ENCODE assay signal across 9 cellular contexts in the genomic region with DNA sequence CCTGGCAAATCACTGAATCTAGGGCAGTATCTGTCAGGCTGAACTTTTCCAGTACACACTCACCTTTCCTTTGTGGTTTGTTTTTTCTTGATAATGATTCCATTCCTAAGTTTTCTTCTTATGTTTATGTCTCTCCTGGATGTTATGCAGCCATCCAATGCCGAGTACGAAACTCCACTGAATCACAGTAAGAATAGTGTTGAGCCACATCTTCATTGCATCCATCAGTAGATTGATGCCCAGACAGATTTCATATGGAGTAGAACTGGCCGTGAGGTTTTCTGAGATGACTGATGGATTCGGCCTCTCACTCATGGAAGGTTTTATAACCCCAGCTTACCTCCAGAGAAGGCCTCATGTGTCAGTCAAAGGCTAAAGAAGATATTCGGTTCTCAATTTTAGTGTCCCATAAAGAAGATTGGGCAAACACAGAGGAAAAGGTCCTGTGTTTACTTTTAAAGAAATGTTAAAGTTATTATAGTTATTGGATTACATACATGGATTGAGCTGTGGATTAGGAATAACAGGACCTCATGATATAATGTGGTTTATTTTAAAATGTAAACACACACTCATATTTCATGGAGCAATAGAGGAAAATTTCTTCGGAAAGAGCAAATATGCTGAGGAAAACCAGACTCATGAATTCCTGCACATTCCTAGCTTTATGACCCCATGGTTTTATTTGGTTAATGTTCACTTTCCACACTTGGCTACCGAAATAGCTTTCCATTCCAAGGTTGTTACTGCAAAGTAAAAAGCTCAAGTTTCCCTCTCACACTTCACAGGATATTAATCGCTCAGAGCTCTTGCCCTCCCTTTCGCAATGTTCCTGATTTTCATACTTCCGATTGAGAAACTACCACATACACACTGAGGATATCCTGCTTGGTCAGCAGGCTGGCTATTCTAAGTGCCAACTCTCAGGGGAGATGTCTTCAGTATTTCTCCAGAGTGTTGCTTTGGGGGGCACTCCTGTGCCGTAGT.
DNase-seq lines count a peak whose midpoint lies in the region; ATAC-seq and TF ChIP-seq lines count a peak whose summit lies in the region.
"Had no signal": no experiment of that assay in that cellular context is flagged by ENCODE, and none has a peak within 500 bp of the region (broad histone marks: within the 10 kb centered on the region; RNA-seq: fewer than 3 reads in every experiment).

No MANE protein-coding gene starts in this region.

- no peaks in the 10 kb centered on the region for H3K27me3 ChIP-seq in Caco-2 (replicated peaks; ENCODE audit: control insufficient read depth, insufficient read depth, low read length)
- peaks cover 4% of the 10 kb centered on the region; the same call in 1 of the 2 replicates for H3K27me3 ChIP-seq in SK-N-SH (ENCODE audit: insufficient read depth)
- H3K27me3 ChIP-seq in foreskin keratinocyte: no peaks in the 10 kb centered on the region
- H3K27me3 ChIP-seq in prostate gland (replicated peaks; ENCODE audit: insufficient read depth): no peaks in the 10 kb centered on the region

- peak overlapping the region; percentile 4; the same call in 1 of the 2 replicates for H3K9ac ChIP-seq in SK-N-SH

- H3K4me1 Mint-ChIP-seq in Caco-2 (ENCODE audit: low read depth, unreplicated experiment): peaks cover 40% of the 10 kb centered on the region
- peaks cover 12% of the 10 kb centered on the region for H3K4me1 Mint-ChIP-seq in activated CD8-positive, alpha-beta memory T cell treated with anti-CD3 and anti-CD28 coated beads, Interleukin-2, amount 10 ng/mL, durations not matched to agents 7 days and 5 days

- no peaks in the 10 kb centered on the region for H3K79me2 ChIP-seq in SK-N-SH (ENCODE audit: insufficient read depth)

- peak overlapping the region; percentile 30 for H3K4me3 Mint-ChIP-seq in Caco-2 (ENCODE audit: unreplicated experiment)
- H3K4me3 Mint-ChIP-seq in activated CD8-positive, alpha-beta memory T cell treated with anti-CD3 and anti-CD28 coated beads, Interleukin-2, amount 10 ng/mL, durations not matched to agents 7 days and 5 days: no peak overlapping the region

- peaks cover 24% of the 10 kb centered on the region for H3K9me3 Mint-ChIP-seq in Caco-2 (ENCODE audit: unreplicated experiment)
- no peaks in the 10 kb centered on the region for H3K9me3 Mint-ChIP-seq in activated CD8-positive, alpha-beta memory T cell treated with anti-CD3 and anti-CD28 coated beads, Interleukin-2, amount 10 ng/mL, durations not matched to agents 7 days and 5 days (ENCODE audit: low read depth)

- peak overlapping the region; percentile 75 for H3K27ac Mint-ChIP-seq in Caco-2 (ENCODE audit: unreplicated experiment)
- H3K27ac Mint-ChIP-seq in activated CD8-positive, alpha-beta memory T cell treated with anti-CD3 and anti-CD28 coated beads, Interleukin-2, amount 10 ng/mL, durations not matched to agents 7 days and 5 days: no peak overlapping the region

- intact Hi-C loops in Caco-2 (cut with micrococcal nuclease; ENCODE audit: unreplicated experiment) (no loop called here), prostate gland (cut with DNase I) (no loop called here)

- H3K36me3 Mint-ChIP-seq in Caco-2 (ENCODE audit: insufficient read depth, unreplicated experiment): peaks cover 44% of the 10 kb centered on the region
- H3K36me3 Mint-ChIP-seq in activated CD8-positive, alpha-beta memory T cell treated with anti-CD3 and anti-CD28 coated beads, Interleukin-2, amount 10 ng/mL, durations not matched to agents 7 days and 5 days: no peaks in the 10 kb centered on the region

- no peak for ATAC-seq in foreskin keratinocyte
- ATAC-seq in activated CD8-positive, alpha-beta memory T cell treated with anti-CD3 and anti-CD28 coated beads, Interleukin-2, amount 10 ng/mL, durations not matched to agents 7 days and 5 days: no peak

- WGBS in SK-N-SH (ENCODE audit: low lambda C conversion rate): 17% methylated on average over 11 of the region's 11 CpGs
- 28% methylated on average over 11 of the region's 11 CpGs for WGBS in prostate gland

- peak overlapping the region; percentile 32; the same call in 1 of the 2 replicates for H3K4me2 ChIP-seq in SK-N-SH

- no peak for TF ChIP-seq RAD21 in SK-N-SH (IDR thresholded peaks at IDR 0.05; ENCODE audit: low read length)

- H3K4me3 ChIP-seq in Caco-2 (ENCODE audit: low read depth, low read length) (no peak overlapping the region), SK-N-SH (ENCODE audit: low read depth in 2 of 2, low read length in 1 of 2) (no peak overlapping the region), prostate gland (no peak overlapping the region)

- TF ChIP-seq CTCF in Caco-2 (IDR thresholded peaks at IDR 0.05; ENCODE audit: insufficient read depth in 1 of 2, low read depth in 1 of 2, low read length in 1 of 2, severe bottlenecking in 1 of 2, unreplicated experiment in 1 of 2) (no peak), SK-N-SH (IDR thresholded peaks at IDR 0.05) (peak; percentile 9; the same call in 1 of the 2 replicates), foreskin keratinocyte (conservative IDR thresholded peaks at IDR 0.05) (no peak), prostate gland (IDR thresholded peaks at IDR 0.05) (no peak)

- DNase-seq in Caco-2 (peak; percentile 55 to 59), SK-N-SH (no peak), foreskin keratinocyte (peak in 1 of 2 donors; percentile 75), prostate gland (ENCODE audit: low spot score) (peak; percentile 24), NCI-H446 (lab: John Stamatoyannopoulos, UW) (no peak), germinal center (ENCODE audit: low spot score) (no peak), NCI-H2196 treated with DMSO at 0.1 percent for 48 hours (lab: John Stamatoyannopoulos, UW; ENCODE audit: unreplicated experiment) (no peak)
- DNase-seq in activated CD8-positive, alpha-beta memory T cell treated with anti-CD3 and anti-CD28 coated beads, Interleukin-2, amount 10 ng/mL, durations not matched to agents 7 days and 5 days: no peak

- H3F3A ChIP-seq in SK-N-SH (replicated peaks; ENCODE audit: insufficient read depth): peaks cover 10% of the 10 kb centered on the region

- no TSS peak for BruUV-seq in Caco-2 (replicated peaks; lab: Mats Ljungman, UMichigan)

- POLR2A ChIA-PET in Caco-2 (lab: Charles Lee): no interaction called here
- POLR2A ChIA-PET in SK-N-SH (lab: Yijun Ruan, JAX): no interaction called here

- peak overlapping the region; percentile 74 to 80; a peak in 3 of 4 replicates for H3K27ac ChIP-seq in SK-N-SH (ENCODE audit: low read depth in 2 of 2, low read length in 1 of 2)
- peak overlapping the region; percentile 64 for H3K27ac ChIP-seq in foreskin keratinocyte
- peak overlapping the region in 1 of 2 donors; percentile 12 for H3K27ac ChIP-seq in prostate gland
- H3K27ac ChIP-seq: HL-60 had no signal

- peaks cover 63% of the 10 kb centered on the region for H3K4me1 ChIP-seq in Caco-2
- peaks cover 0 to 6% of the 10 kb centered on the region in 2 experiments; a peak in 3 of 4 replicates for H3K4me1 ChIP-seq in SK-N-SH (ENCODE audit: control insufficient read depth in 1 of 2, insufficient read depth in 2 of 2, low read depth in 1 of 2, low read length in 1 of 2)
- H3K4me1 ChIP-seq in foreskin keratinocyte: peaks cover 28% of the 10 kb centered on the region
- H3K4me1 ChIP-seq in prostate gland (replicated peaks): no peaks in the 10 kb centered on the region

- H3K36me3 ChIP-seq in Caco-2 (ENCODE audit: control insufficient read depth, insufficient read depth, low read length) (no peaks in the 10 kb centered on the region), SK-N-SH (replicated peaks in 1 of 2; ENCODE audit: control insufficient read depth in 1 of 2, insufficient read depth in 2 of 2, low read length in 1 of 2) (no peaks in the 10 kb centered on the region), prostate gland (no peaks in the 10 kb centered on the region)

- CTCF ChIA-PET in Caco-2 (lab: Charles Lee): interaction anchor here (0.6 to 1.5 kb wide), 4 partner anchors 9 to 150 kb away, joined by 3 to 15 read pairs (median 5); partner anchors contain the start of gene IL6
- CTCF ChIA-PET in SK-N-SH (lab: Yijun Ruan, JAX): interaction anchor here (1.3 to 4.1 kb wide), 4 partner anchors 10 to 478 kb away, joined by 3 to 20 read pairs (median 4); no protein-coding TSS in a partner anchor
- CTCF ChIA-PET in activated CD8-positive, alpha-beta memory T cell treated with anti-CD3 and anti-CD28 coated beads, Interleukin-2, amount 10 ng/mL, durations not matched to agents 7 days and 5 days (lab: Charles Lee): no interaction called here

- no peak for TF ChIP-seq POLR2A in prostate gland (IDR thresholded peaks at IDR 0.05)

- H3K27me3 Mint-ChIP-seq in Caco-2 (ENCODE audit: insufficient read depth, unreplicated experiment): no peaks in the 10 kb centered on the region
- peaks cover 63% of the 10 kb centered on the region for H3K27me3 Mint-ChIP-seq in activated CD8-positive, alpha-beta memory T cell treated with anti-CD3 and anti-CD28 coated beads, Interleukin-2, amount 10 ng/mL, durations not matched to agents 7 days and 5 days

- H3K9me3 ChIP-seq in Caco-2 (no peaks in the 10 kb centered on the region), SK-N-SH (no peaks in the 10 kb centered on the region), prostate gland (no peaks in the 10 kb centered on the region)

- H2AFZ ChIP-seq in SK-N-SH (ENCODE audit: low read depth): peak overlapping the region; percentile 6

- no peaks in the 10 kb centered on the region for H3K9me2 ChIP-seq in SK-N-SH

- TF ChIP-seq EP300 in SK-N-SH (IDR thresholded peaks at IDR 0.05; ENCODE audit: borderline replicate concordance in 1 of 2, low read depth in 1 of 2, low read length in 1 of 2): peak; percentile 31 to 45; a peak in 1 of 4 replicates

- H4K20me1 ChIP-seq in SK-N-SH (ENCODE audit: insufficient read depth): no peaks in the 10 kb centered on the region

TF ChIP-seq in SK-N-SH, 30 proteins besides CTCF, POLR2A, EP300 and RAD21 (continues in another document):
- TF ChIP-seq POLR2AphosphoS5 (IDR thresholded peaks at IDR 0.05; ENCODE audit: low read depth, low read length) (0 out of 2 replicates have a peak, but pooled peaks have one; percentile 31), RCOR1 (IDR thresholded peaks at IDR 0.05; ENCODE audit: low read length) (no peak), TEAD4 (IDR thresholded peaks at IDR 0.05; ENCODE audit: borderline replicate concordance, insufficient read depth) (0 out of 2 replicates have a peak, but pooled peaks have one; percentile 35), EZH2phosphoT487 (IDR thresholded peaks at IDR 0.05; ENCODE audit: borderline replicate concordance, low read depth) (no peak), FOXJ3 (CRISPR knock-in tag; IDR thresholded peaks at IDR 0.05) (no peak), SMC3 (IDR thresholded peaks at IDR 0.05; ENCODE audit: low read depth, low read length) (no peak), SIN3A (IDR thresholded peaks at IDR 0.05; ENCODE audit: borderline replicate concordance, low read depth, low read length) (no peak), NFIC (IDR thresholded peaks at IDR 0.05; ENCODE audit: borderline replicate concordance) (0 out of 2 replicates have a peak, but pooled peaks have one; percentile 50), MEF2A (IDR thresholded peaks at IDR 0.05; ENCODE audit: borderline replicate concordance, low read depth) (peak; percentile 48; the same call in 1 of the 2 replicates), MXI1 (IDR thresholded peaks at IDR 0.05; ENCODE audit: low read depth, low read length) (no peak), JUND (IDR thresholded peaks at IDR 0.05) (no peak), FOSL2 (IDR thresholded peaks at IDR 0.05; ENCODE audit: borderline replicate concordance, low read depth) (peak; percentile 5; the same call in 1 of the 2 replicates)

Comparison
In these comparisons a context has a peak if more than half of its experiments do, and no peak if none do; other contexts are left out.
1. DNase-seq: peak in Caco-2 (2 of 2) and prostate gland (single experiment); none in SK-N-SH (single experiment), NCI-H446 (0 of 2), activated CD8-positive, alpha-beta memory T cell treated with anti-CD3 and anti-CD28 coated beads, Interleukin-2, amount 10 ng/mL, durations not matched to agents 7 days and 5 days (single experiment), germinal center (single experiment) and NCI-H2196 treated with DMSO at 0.1 percent for 48 hours (single experiment).